ENCODE assay signal across 18 cellular contexts in the genomic region with DNA sequence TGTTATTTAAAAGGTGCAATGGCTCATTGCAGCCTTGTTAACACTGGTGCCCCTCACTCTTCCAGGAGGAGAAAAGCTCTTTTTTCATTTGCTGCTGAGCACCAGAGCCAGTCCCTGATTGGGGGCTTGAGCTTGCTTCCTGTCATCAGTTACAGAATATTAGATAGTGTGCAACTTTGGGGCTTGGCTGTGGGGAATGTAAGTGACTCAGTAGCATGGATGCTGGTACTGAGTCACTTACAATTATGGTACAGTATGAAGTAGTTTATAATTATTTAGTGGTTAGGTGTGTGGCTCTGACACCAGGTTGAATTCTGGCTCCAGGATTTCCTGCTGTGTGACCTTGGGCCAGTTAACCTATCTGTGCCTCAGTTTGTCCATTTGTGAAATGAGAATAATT. TPM values are rescaled to one million over a fixed set of nuclear protein-coding genes. Genes with fewer than 3 reads are reported as not detected.
DNase-seq lines count a peak whose midpoint lies in the region; ATAC-seq and TF ChIP-seq lines count a peak whose summit lies in the region.
"Had no signal": no experiment of that assay in that cellular context is flagged by ENCODE, and none has a peak within 500 bp of the region (broad histone marks: within the 10 kb centered on the region; RNA-seq: fewer than 3 reads in every experiment).

No MANE protein-coding gene starts in this region.

- no peaks in the 10 kb centered on the region for H3K4me1 Mint-ChIP-seq in stimulated activated naive CD8-positive, alpha-beta T cell treated with anti-CD3 and anti-CD28 coated beads, Interleukin-15, amount 100 ng/mL, for 72 hours

- H3K9me3 Mint-ChIP-seq in stimulated activated naive CD8-positive, alpha-beta T cell treated with anti-CD3 and anti-CD28 coated beads, Interleukin-15, amount 100 ng/mL, for 72 hours, result no peaks in the 10 kb centered on the region
- H3K9me3 Mint-ChIP-seq: activated T-cell treated with anti-CD3 and anti-CD28 coated beads, Interleukin-2, amount 50 U/mL, for 72 hours; GM23338 had no signal

- ATAC-seq in stimulated activated naive CD8-positive, alpha-beta T cell treated with anti-CD3 and anti-CD28 coated beads, Interleukin-15, amount 100 ng/mL, for 72 hours, result peak; percentile 77
- ATAC-seq: activated T-cell treated with anti-CD3 and anti-CD28 coated beads, Interleukin-2, amount 50 U/mL, for 72 hours; GM23338 had no signal

- H3K4me3 Mint-ChIP-seq in stimulated activated naive CD8-positive, alpha-beta T cell treated with anti-CD3 and anti-CD28 coated beads, Interleukin-15, amount 100 ng/mL, for 72 hours, result no peak overlapping the region
- H3K4me3 Mint-ChIP-seq: activated T-cell treated with anti-CD3 and anti-CD28 coated beads, Interleukin-2, amount 50 U/mL, for 72 hours; GM23338 had no signal

- in situ Hi-C loops in GM13977 (cut with MboI; ENCODE audit: low pct_unique_long_range_greater_than_20kb, low sequenced_read_pairs, unreplicated experiment), result no loop called here

- H3K4me3 ChIP-seq in foreskin fibroblast (ENCODE audit: low read depth in 1 of 2, low read length in 2 of 2), result no peak overlapping the region
- H3K4me3 ChIP-seq: dorsolateral prefrontal cortex, GM23338, right atrium auricular region, upper lobe of left lung had no signal

- no peak overlapping the region for H3K27ac Mint-ChIP-seq in stimulated activated naive CD8-positive, alpha-beta T cell treated with anti-CD3 and anti-CD28 coated beads, Interleukin-15, amount 100 ng/mL, for 72 hours
- H3K27ac Mint-ChIP-seq: activated T-cell treated with anti-CD3 and anti-CD28 coated beads, Interleukin-2, amount 50 U/mL, for 72 hours; GM23338 had no signal

- peak; percentile 5 for DNase-seq in NK-92 treated with Interleukin-12 subunit alpha and Interleukin-12 subunit beta, amount 100 ng/mL, for 24 hours (lab: John Stamatoyannopoulos, UW)
- DNase-seq in NK-92 (lab: John Stamatoyannopoulos, UW; ENCODE audit: unreplicated experiment), result no peak
- DNase-seq in RPMI7951 (ENCODE audit: low read depth), result peak; percentile 35
- peak; percentile 27 to 61 for DNase-seq in foreskin fibroblast
- DNase-seq in stimulated activated naive CD8-positive, alpha-beta T cell treated with anti-CD3 and anti-CD28 coated beads, Interleukin-15, amount 100 ng/mL, for 72 hours, result no peak
- DNase-seq in GM13977 (ENCODE audit: low spot score), result no peak
- no peak for DNase-seq in activated CD8-positive, alpha-beta memory T cell treated with anti-CD3 and anti-CD28 coated beads, Interleukin-2, amount 50 U/mL, for 4 hours
- DNase-seq in activated T-cell treated with anti-CD3 and anti-CD28 coated beads, Interleukin-2, amount 50 U/mL, for 1 hour, result no peak
- DNase-seq: activated CD4-positive, alpha-beta T cell treated with anti-CD3 and anti-CD28 coated beads for 4 hours; activated T-cell treated with anti-CD3 and anti-CD28 coated beads, Interleukin-2, amount 50 U/mL, for 72 hours; dorsolateral prefrontal cortex; NCI-H1694; NCI-H524 treated with DMSO at 0.1 percent for 48 hours; RPMI8226; stimulated activated CD4-positive, alpha-beta T cell treated with anti-CD3 and anti-CD28 coated beads, Interleukin-2, amount 100 ng/mL, for 48 hours; upper lobe of left lung had no signal

- H3K27me3 Mint-ChIP-seq in stimulated activated naive CD8-positive, alpha-beta T cell treated with anti-CD3 and anti-CD28 coated beads, Interleukin-15, amount 100 ng/mL, for 72 hours, result no peaks in the 10 kb centered on the region

- TF ChIP-seq CTCF in foreskin fibroblast (IDR thresholded peaks at IDR 0.05; ENCODE audit: low read depth, low read length) (no peak), GM13977 (IDR thresholded peaks at IDR 0.05; ENCODE audit: extremely low read depth, insufficient read depth, missing control alignments) (no peak)

RNA-seq across cellular contexts. Expression of a gene that starts 37.6 kb away (rescaled TPM):
- 7.4 TPM in 2 replicates for total RNA-seq in RPMI7951 (2014; rRNA removed; shearing (Covaris generic))

RNA-seq across cellular contexts. Expression of a gene that starts 38.8 kb away (rescaled TPM):
- total RNA-seq in RPMI7951 (2014; rRNA removed; shearing (Covaris generic)), result 40.3 and 46.3 TPM in 2 replicates

Comparison
In these comparisons a context has a peak if more than half of its experiments do, and no peak if none do; other contexts are left out.
1. DNase-seq: peak in NK-92 treated with Interleukin-12 subunit alpha and Interleukin-12 subunit beta, amount 100 ng/mL, for 24 hours (single experiment), RPMI7951 (single experiment) and foreskin fibroblast (2 of 2); none in NK-92 (single experiment), stimulated activated naive CD8-positive, alpha-beta T cell treated with anti-CD3 and anti-CD28 coated beads, Interleukin-15, amount 100 ng/mL, for 72 hours (0 of 2), GM13977 (single experiment), activated CD8-positive, alpha-beta memory T cell treated with anti-CD3 and anti-CD28 coated beads, Interleukin-2, amount 50 U/mL, for 4 hours (single experiment) and activated T-cell treated with anti-CD3 and anti-CD28 coated beads, Interleukin-2, amount 50 U/mL, for 1 hour (single experiment).